In the genomic region with DNA sequence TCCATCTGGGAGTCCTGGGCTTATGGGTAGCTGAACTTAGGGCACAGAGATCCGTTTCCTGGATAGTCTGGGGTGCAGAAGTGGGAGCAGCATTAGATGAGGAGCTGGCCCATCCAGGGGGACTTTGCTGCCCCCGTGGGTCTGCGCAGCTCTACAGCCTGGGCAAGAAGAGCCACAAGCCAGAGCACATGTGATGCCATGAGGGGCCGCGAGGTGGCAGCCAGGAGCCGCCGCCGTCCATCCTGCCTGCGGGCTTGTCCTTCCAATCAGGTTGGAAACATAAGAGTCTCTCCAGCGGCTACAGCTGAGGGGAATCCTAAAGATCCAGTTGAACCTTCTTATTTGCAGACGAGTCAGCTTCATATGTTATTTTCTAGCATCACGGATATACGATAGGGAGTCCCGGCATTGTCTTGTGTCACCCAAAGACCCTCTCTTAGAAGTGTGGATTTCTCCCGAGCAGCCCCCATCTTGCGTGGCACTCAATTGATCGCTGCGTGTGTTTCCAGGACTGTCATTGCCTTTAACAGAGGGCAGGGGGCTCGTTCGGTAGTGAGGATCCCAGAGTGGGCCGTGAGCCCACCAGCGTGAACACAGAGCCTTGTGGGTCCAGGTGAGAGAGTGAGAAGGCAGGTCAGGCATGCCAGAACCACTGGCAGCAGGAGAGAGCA, we compare ENCODE assay signal across 8 cellular contexts. TPM values are rescaled to one million over a fixed set of nuclear protein-coding genes. Genes with fewer than 3 reads are reported as not detected.
DNase-seq lines count a peak whose midpoint lies in the region; ATAC-seq and TF ChIP-seq lines count a peak whose summit lies in the region.

No MANE protein-coding gene starts in this region.

- H3K4me1 ChIP-seq in CD8-positive, alpha-beta T cell (ENCODE audit: insufficient read depth, low read length), result no peaks in the 10 kb centered on the region
- H3K4me1 ChIP-seq in OCI-LY7 (ENCODE audit: insufficient read depth, low read length, poor library complexity, severe bottlenecking), result no peaks in the 10 kb centered on the region

- H3K27me3 ChIP-seq in CD8-positive, alpha-beta T cell (ENCODE audit: insufficient read depth, low read length), result no peaks in the 10 kb centered on the region

- H3K4me1 Mint-ChIP-seq in CD8-positive, alpha-beta T cell (ENCODE audit: low read depth), result peaks cover 4% of the 10 kb centered on the region
- H3K4me1 Mint-ChIP-seq in activated T-cell treated with anti-CD3 and anti-CD28 coated beads, Interleukin-2, amount 50 U/mL, for 4 hours (ENCODE audit: low read depth), result no peaks in the 10 kb centered on the region
- H3K4me1 Mint-ChIP-seq in nephron progenitor cell, result peaks cover 32% of the 10 kb centered on the region

- CTCF ChIA-PET in CD8-positive, alpha-beta T cell (lab: Charles Lee), result interaction anchor here (0.9 to 3.2 kb wide), 20 partner anchors 9 to 352 kb away, joined by 3 to 30 read pairs (median 4); no protein-coding TSS in a partner anchor
- CTCF ChIA-PET in OCI-LY7 (lab: Charles Lee; ENCODE audit: unreplicated experiment), result interaction anchor here (1.3 kb wide), 1 partner anchor 37 kb away, joined by 5 read pairs; no protein-coding TSS in a partner anchor

- no peaks in the 10 kb centered on the region for H3K9me3 ChIP-seq in CD8-positive, alpha-beta T cell (ENCODE audit: low read length)
- no peaks in the 10 kb centered on the region for H3K9me3 ChIP-seq in OCI-LY7 (ENCODE audit: low read length)

- no peaks in the 10 kb centered on the region for H3K9me2 ChIP-seq in OCI-LY7 (ENCODE audit: insufficient read depth, low read length)

- BruUV-seq in OCI-LY7 (replicated peaks; lab: Mats Ljungman, UMichigan), result no TSS peak

- H3K27ac ChIP-seq in CD8-positive, alpha-beta T cell (ENCODE audit: low read depth, low read length), result no peak overlapping the region
- H3K27ac ChIP-seq in OCI-LY7 (ENCODE audit: low read depth, low read length, poor library complexity, severe bottlenecking) (no peak overlapping the region), substantia nigra (ENCODE audit: low read depth, low read length, poor library complexity, severe bottlenecking) (no peak overlapping the region)

- no peaks in the 10 kb centered on the region for H3K36me3 Mint-ChIP-seq in CD8-positive, alpha-beta T cell
- H3K36me3 Mint-ChIP-seq in activated T-cell treated with anti-CD3 and anti-CD28 coated beads, Interleukin-2, amount 50 U/mL, for 4 hours (ENCODE audit: insufficient read depth), result no peaks in the 10 kb centered on the region
- no peaks in the 10 kb centered on the region for H3K36me3 Mint-ChIP-seq in nephron progenitor cell (ENCODE audit: low read depth)

- no peak overlapping the region for H2AFZ ChIP-seq in OCI-LY7 (ENCODE audit: low read length)

- peak; percentile 74 for TF ChIP-seq CTCF in CD8-positive, alpha-beta T cell (IDR thresholded peaks at IDR 0.05)
- TF ChIP-seq CTCF in OCI-LY7 (conservative IDR thresholded peaks at IDR 0.05; ENCODE audit: low read length) (peak; percentile 98), nephron progenitor cell (IDR thresholded peaks at IDR 0.05) (peak; percentile 95)

- no peaks in the 10 kb centered on the region for H3K9me3 Mint-ChIP-seq in CD8-positive, alpha-beta T cell
- H3K9me3 Mint-ChIP-seq in activated T-cell treated with anti-CD3 and anti-CD28 coated beads, Interleukin-2, amount 50 U/mL, for 4 hours, result no peaks in the 10 kb centered on the region
- no peaks in the 10 kb centered on the region for H3K9me3 Mint-ChIP-seq in nephron progenitor cell

- peaks cover 16% of the 10 kb centered on the region for H3K27me3 Mint-ChIP-seq in CD8-positive, alpha-beta T cell (ENCODE audit: low read depth)
- peaks cover 14% of the 10 kb centered on the region for H3K27me3 Mint-ChIP-seq in activated T-cell treated with anti-CD3 and anti-CD28 coated beads, Interleukin-2, amount 50 U/mL, for 4 hours (ENCODE audit: low read depth)
- H3K27me3 Mint-ChIP-seq in nephron progenitor cell (ENCODE audit: low read depth, poor library complexity), result peaks cover 23% of the 10 kb centered on the region

- H3K4me3 ChIP-seq in CD8-positive, alpha-beta T cell (ENCODE audit: low read depth, low read length), result no peak overlapping the region
- H3K4me3 ChIP-seq in OCI-LY7 (ENCODE audit: low read depth, low read length, poor library complexity, severe bottlenecking), result no peak overlapping the region

- ATAC-seq in CD8-positive, alpha-beta T cell, result peak; percentile 87
- ATAC-seq in activated T-cell treated with anti-CD3 and anti-CD28 coated beads, Interleukin-2, amount 50 U/mL, for 4 hours, result peak; percentile 80 to 81
- ATAC-seq in HG03095 (IDR thresholded peaks at IDR 0.05; ENCODE audit: unreplicated experiment), result no peak

- peak; percentile 41 to 72 (median 46) for DNase-seq in CD8-positive, alpha-beta T cell
- DNase-seq in HT1080 (ENCODE audit: low read depth) (peak; percentile 77), OCI-LY7 (ENCODE audit: low spot score) (peak; percentile 60), fibroblast of gingiva (ENCODE audit: low read depth) (peak; percentile 64), nephron progenitor cell (peak; percentile 86), substantia nigra (lab: John Stamatoyannopoulos, UW) (peak in 41 of 49 donors; percentile 9 to 81 (median 56))
- peak; percentile 57 for DNase-seq in activated T-cell treated with anti-CD3 and anti-CD28 coated beads, Interleukin-2, amount 50 U/mL, for 4 hours

- no peaks in the 10 kb centered on the region for H4K20me1 ChIP-seq in OCI-LY7 (ENCODE audit: insufficient read depth, low read length)

- POLR2A ChIA-PET in CD8-positive, alpha-beta T cell (lab: Charles Lee), result no interaction called here
- POLR2A ChIA-PET in OCI-LY7 (lab: Charles Lee), result interaction anchor here (0.7 kb wide), 1 partner anchor 14 kb away, joined by 3 read pairs; no protein-coding TSS in a partner anchor

- H3K36me3 ChIP-seq in CD8-positive, alpha-beta T cell (ENCODE audit: insufficient read depth, low read length), result no peaks in the 10 kb centered on the region
- no peaks in the 10 kb centered on the region for H3K36me3 ChIP-seq in OCI-LY7 (ENCODE audit: insufficient read depth, low read length)

- H3K4me3 Mint-ChIP-seq in CD8-positive, alpha-beta T cell, result no peak overlapping the region
- H3K4me3 Mint-ChIP-seq in activated T-cell treated with anti-CD3 and anti-CD28 coated beads, Interleukin-2, amount 50 U/mL, for 4 hours, result no peak overlapping the region
- no peak overlapping the region for H3K4me3 Mint-ChIP-seq in nephron progenitor cell

- H3K27ac Mint-ChIP-seq in CD8-positive, alpha-beta T cell, result no peak overlapping the region
- peak overlapping the region; percentile 30 for H3K27ac Mint-ChIP-seq in nephron progenitor cell

- intact Hi-C loops in CD8-positive, alpha-beta T cell (cut with DNase I, micrococcal nuclease), result loop anchor here (1.0 to 5.0 kb wide), 4 partner anchors 36 to 346 kb away; no protein-coding TSS in a partner anchor
- intact Hi-C loops in OCI-LY7 (cut with micrococcal nuclease; ENCODE audit: unreplicated experiment), result loop anchor here (2.0 kb wide), 1 partner anchor 37 kb away; no protein-coding TSS in a partner anchor

- H3K4me2 ChIP-seq in OCI-LY7 (ENCODE audit: low read length), result no peak overlapping the region

- H3K79me2 ChIP-seq in OCI-LY7 (ENCODE audit: insufficient read depth, low read depth, low read length), result no peaks in the 10 kb centered on the region

RNA-seq across cellular contexts. Expression of a gene that starts 22.0 kb away (rescaled TPM):
- total RNA-seq in CD8-positive, alpha-beta T cell, result under 1 TPM in 1 of 2 experiments, not detected in 1; 0.78 TPM
- 0.45 TPM in 1 of 2 replicates, not detected in the other for total RNA-seq in HT1080 (2014; rRNA removed; shearing (Covaris generic))
- 1.5 and 1.8 TPM in 2 replicates for polyA plus RNA-seq in HT1080 (2015; cell fraction: cytosol; rRNA removed)
- polyA plus RNA-seq in HT1080 (2015; cell fraction: nucleus; rRNA removed), result 0.98 and 1.3 TPM in 2 replicates
- not detected in 2 replicates for total RNA-seq in OCI-LY7 (2014; rRNA removed; shearing (Covaris generic))
- total RNA-seq in OCI-LY7 (2022), result not detected in 2 replicates
- total RNA-seq in activated T-cell treated with anti-CD3 and anti-CD28 coated beads, Interleukin-2, amount 50 U/mL, for 4 hours, result under 1 TPM; 0.29 to 0.41 (median 0.38) TPM

RNA-seq across cellular contexts. Expression of a gene that starts 28.7 kb away (rescaled TPM):
- 10 to 100 TPM; 84.1 to 92.8 TPM for total RNA-seq in CD8-positive, alpha-beta T cell
- 5.1 and 7.2 TPM in 2 replicates for total RNA-seq in HT1080 (2014; rRNA removed; shearing (Covaris generic))
- 3.3 and 4.4 TPM in 2 replicates for polyA plus RNA-seq in HT1080 (2015; cell fraction: cytosol; rRNA removed)
- 80.8 and 129 TPM in 2 replicates for polyA plus RNA-seq in HT1080 (2015; cell fraction: nucleus; rRNA removed)
- total RNA-seq in OCI-LY7 (2014; rRNA removed; shearing (Covaris generic)), result 8.4 and 13.9 TPM in 2 replicates
- 31.4 and 35.1 TPM in 2 replicates for total RNA-seq in OCI-LY7 (2022)
- total RNA-seq in activated T-cell treated with anti-CD3 and anti-CD28 coated beads, Interleukin-2, amount 50 U/mL, for 4 hours, result 10 to 100 TPM; 26.1 to 34.3 (median 30.5) TPM

RNA-seq across cellular contexts. Expression of a gene that starts 36.4 kb away (rescaled TPM):
- total RNA-seq in CD8-positive, alpha-beta T cell, result 10 to 100 TPM; 41.6 to 48.9 TPM
- total RNA-seq in HT1080 (2014; rRNA removed; shearing (Covaris generic)), result 71.1 and 92.2 TPM in 2 replicates
- 93.0 and 109 TPM in 2 replicates for polyA plus RNA-seq in HT1080 (2015; cell fraction: cytosol; rRNA removed)
- polyA plus RNA-seq in HT1080 (2015; cell fraction: nucleus; rRNA removed), result 79.1 and 85.5 TPM in 2 replicates
- 36.3 and 37.2 TPM in 2 replicates for total RNA-seq in OCI-LY7 (2014; rRNA removed; shearing (Covaris generic))
- 51.7 and 60.5 TPM in 2 replicates for total RNA-seq in OCI-LY7 (2022)
- total RNA-seq in activated T-cell treated with anti-CD3 and anti-CD28 coated beads, Interleukin-2, amount 50 U/mL, for 4 hours, result 10 to 100 TPM; 46.7 to 68.6 (median 55.5) TPM
